In genomic region chr2:232829988-232830387, GRCh38 we compare ENCODE assay signal across 20 cellular contexts. TPM values are rescaled to one million over a fixed set of nuclear protein-coding genes. Genes with fewer than 3 reads are reported as not detected.
DNase-seq lines count a peak whose midpoint lies in the region; ATAC-seq and TF ChIP-seq lines count a peak whose summit lies in the region.
"Had no signal": no experiment of that assay in that cellular context is flagged by ENCODE, and none has a peak within 500 bp of the region (broad histone marks: within the 10 kb centered on the region; RNA-seq: fewer than 3 reads in every experiment).

No MANE protein-coding gene starts in this region.

- H3K27ac ChIP-seq in CD8-positive, alpha-beta T cell (ENCODE audit: low read depth, low read length) = no peak overlapping the region
- no peak overlapping the region for H3K27ac ChIP-seq in HEK293 (ENCODE audit: extremely low read depth, low read depth, low read length)
- H3K27ac ChIP-seq: BLaER1 had no signal

- CTCF ChIA-PET in CD8-positive, alpha-beta T cell (lab: Charles Lee) = no interaction called here
- CTCF ChIA-PET in HEK293 (lab: Yijun Ruan, JAX) = interaction anchor here (0.6 to 1.0 kb wide), 2 partner anchors 218 to 466 kb away, joined by 3 read pairs; no protein-coding TSS in a partner anchor

- peaks cover 76% of the 10 kb centered on the region for H3K36me3 Mint-ChIP-seq in CD8-positive, alpha-beta T cell
- H3K36me3 Mint-ChIP-seq in central memory CD8-positive, alpha-beta T cell (ENCODE audit: insufficient read depth) = peaks cover 50% of the 10 kb centered on the region
- peaks cover 92% of the 10 kb centered on the region for H3K36me3 Mint-ChIP-seq in stimulated activated effector memory CD8-positive, alpha-beta T cell treated with anti-CD3 and anti-CD28 coated beads, Interleukin-12 subunit alpha, Interleukin-12 subunit beta, amount 100 ng/mL, for 72 hours

- in situ Hi-C loops in GM13977 (cut with MboI; ENCODE audit: low pct_unique_long_range_greater_than_20kb, low sequenced_read_pairs, unreplicated experiment) = no loop called here

- peaks cover 5% of the 10 kb centered on the region for H3K4me1 Mint-ChIP-seq in CD8-positive, alpha-beta T cell (ENCODE audit: low read depth)
- H3K4me1 Mint-ChIP-seq in central memory CD8-positive, alpha-beta T cell = peaks cover 10% of the 10 kb centered on the region
- peaks cover 5% of the 10 kb centered on the region for H3K4me1 Mint-ChIP-seq in stimulated activated effector memory CD8-positive, alpha-beta T cell treated with anti-CD3 and anti-CD28 coated beads, Interleukin-12 subunit alpha, Interleukin-12 subunit beta, amount 100 ng/mL, for 72 hours
- H3K4me1 Mint-ChIP-seq: CD14-positive monocyte had no signal

- H3K27me3 ChIP-seq in CD8-positive, alpha-beta T cell (ENCODE audit: insufficient read depth, low read length) = no peaks in the 10 kb centered on the region
- H3K27me3 ChIP-seq: BE2C, BLaER1 had no signal

- no peaks in the 10 kb centered on the region for H3K9me3 Mint-ChIP-seq in CD8-positive, alpha-beta T cell
- no peaks in the 10 kb centered on the region for H3K9me3 Mint-ChIP-seq in central memory CD8-positive, alpha-beta T cell
- no peaks in the 10 kb centered on the region for H3K9me3 Mint-ChIP-seq in stimulated activated effector memory CD8-positive, alpha-beta T cell treated with anti-CD3 and anti-CD28 coated beads, Interleukin-12 subunit alpha, Interleukin-12 subunit beta, amount 100 ng/mL, for 72 hours
- H3K9me3 Mint-ChIP-seq: CD4-positive, alpha-beta memory T cell had no signal

- DNase-seq in CD8-positive, alpha-beta T cell = no peak
- DNase-seq in central memory CD8-positive, alpha-beta T cell (ENCODE audit: low spot score in 2 of 2) = no peak
- no peak for DNase-seq in stimulated activated effector memory CD8-positive, alpha-beta T cell treated with anti-CD3 and anti-CD28 coated beads, Interleukin-12 subunit alpha, Interleukin-12 subunit beta, amount 100 ng/mL, for 72 hours (ENCODE audit: low spot score in 2 of 2)
- DNase-seq in OCI-M1 (lab: John Stamatoyannopoulos, UW) (no peak), GM13977 (ENCODE audit: low spot score) (no peak), SKM-1 treated with dmso at 0.1 percent for 144 hours (lab: John Stamatoyannopoulos, UW; ENCODE audit: unreplicated experiment) (no peak)
- DNase-seq: 8988T; ACHN; BE2C; C1 segment of cervical spinal cord; Caco-2; Calu3; CD4-positive, alpha-beta memory T cell; CD4-positive, CD25-positive, alpha-beta regulatory T cell; DMS79 treated with DMSO at 0.1 percent for 48 hours; GF-D8 had no signal

- POLR2A ChIA-PET in CD8-positive, alpha-beta T cell (lab: Charles Lee) = interaction anchor here (0.6 kb wide), 1 partner anchor 901 kb away, joined by 4 read pairs; no protein-coding TSS in a partner anchor
- POLR2A ChIA-PET in HEK293 (lab: Yijun Ruan, JAX) = no interaction called here

- H3K27ac Mint-ChIP-seq in CD8-positive, alpha-beta T cell = peak overlapping the region; percentile 57
- H3K27ac Mint-ChIP-seq in central memory CD8-positive, alpha-beta T cell (ENCODE audit: low read depth) = peak overlapping the region; percentile 26
- H3K27ac Mint-ChIP-seq in stimulated activated effector memory CD8-positive, alpha-beta T cell treated with anti-CD3 and anti-CD28 coated beads, Interleukin-12 subunit alpha, Interleukin-12 subunit beta, amount 100 ng/mL, for 72 hours = peak overlapping the region; percentile 32

- no peaks in the 10 kb centered on the region for H3K9me3 ChIP-seq in CD8-positive, alpha-beta T cell (ENCODE audit: low read length)
- no peaks in the 10 kb centered on the region for H3K9me3 ChIP-seq in HEK293 (ENCODE audit: control insufficient read depth, insufficient read depth, low read depth, low read length)
- H3K9me3 ChIP-seq: BE2C, BLaER1, Caco-2 had no signal

- no peak for ATAC-seq in CD8-positive, alpha-beta T cell
- no peak for ATAC-seq in central memory CD8-positive, alpha-beta T cell (replicated peaks; ENCODE audit: extremely low read depth, poor library complexity, severe bottlenecking)
- ATAC-seq in stimulated activated effector memory CD8-positive, alpha-beta T cell treated with anti-CD3 and anti-CD28 coated beads, Interleukin-12 subunit alpha, Interleukin-12 subunit beta, amount 100 ng/mL, for 72 hours = no peak

- H3K4me3 ChIP-seq in CD8-positive, alpha-beta T cell (ENCODE audit: low read depth, low read length) = no peak overlapping the region
- no peak overlapping the region for H3K4me3 ChIP-seq in HEK293 (ENCODE audit: low read depth, low read length)
- H3K4me3 ChIP-seq: BLaER1 had no signal

- H3K36me3 ChIP-seq in CD8-positive, alpha-beta T cell (ENCODE audit: insufficient read depth, low read length) = peaks cover 20% of the 10 kb centered on the region
- H3K36me3 ChIP-seq in HEK293 (ENCODE audit: control insufficient read depth in 2 of 2, insufficient read depth in 1 of 2, low read length in 2 of 2) = peaks cover 25 to 62% of the 10 kb centered on the region in 2 experiments

- no peak for TF ChIP-seq CTCF in CD8-positive, alpha-beta T cell (IDR thresholded peaks at IDR 0.05)
- TF ChIP-seq CTCF in HEK293 (tag by site-specific recombination; IDR thresholded peaks at IDR 0.05) = no peak
- TF ChIP-seq CTCF in GM13977 (IDR thresholded peaks at IDR 0.05; ENCODE audit: extremely low read depth, insufficient read depth, missing control alignments) = no peak

- H3K4me3 Mint-ChIP-seq in CD8-positive, alpha-beta T cell = no peak overlapping the region
- H3K4me3 Mint-ChIP-seq in central memory CD8-positive, alpha-beta T cell = no peak overlapping the region
- H3K4me3 Mint-ChIP-seq in stimulated activated effector memory CD8-positive, alpha-beta T cell treated with anti-CD3 and anti-CD28 coated beads, Interleukin-12 subunit alpha, Interleukin-12 subunit beta, amount 100 ng/mL, for 72 hours = no peak overlapping the region
- H3K4me3 Mint-ChIP-seq: CD14-positive monocyte; CD4-positive, alpha-beta memory T cell; CD4-positive, CD25-positive, alpha-beta regulatory T cell had no signal

- no peaks in the 10 kb centered on the region for H3K27me3 Mint-ChIP-seq in CD8-positive, alpha-beta T cell (ENCODE audit: low read depth)
- no peaks in the 10 kb centered on the region for H3K27me3 Mint-ChIP-seq in central memory CD8-positive, alpha-beta T cell
- H3K27me3 Mint-ChIP-seq: CD4-positive, alpha-beta memory T cell; CD4-positive, CD25-positive, alpha-beta regulatory T cell had no signal

- no peaks in the 10 kb centered on the region for H3K4me1 ChIP-seq in CD8-positive, alpha-beta T cell (ENCODE audit: insufficient read depth, low read length)
- H3K4me1 ChIP-seq in HEK293 (ENCODE audit: control insufficient read depth, insufficient read depth, low read length) = no peaks in the 10 kb centered on the region
- H3K4me1 ChIP-seq: BE2C, BLaER1, Caco-2 had no signal

- intact Hi-C loops in CD8-positive, alpha-beta T cell (cut with DNase I, micrococcal nuclease) = no loop called here

TF ChIP-seq in HEK293, 187 proteins besides CTCF, POLR2A, EP300 and RAD21:
- no peak for TF ChIP-seq ZNF548 (tag by site-specific recombination; IDR thresholded peaks at IDR 0.05)
- no peak for TF ChIP-seq SALL2 (tag by site-specific recombination; IDR thresholded peaks at IDR 0.05; ENCODE audit: borderline replicate concordance)
- no peak for TF ChIP-seq ZNF660 (tag by site-specific recombination; IDR thresholded peaks at IDR 0.05)
- peak; percentile 39; the same call in 1 of the 2 replicates for TF ChIP-seq ZNF121 (tag by site-specific recombination; IDR thresholded peaks at IDR 0.05)
- no peak for TF ChIP-seq GLI4 (tag by site-specific recombination; IDR thresholded peaks at IDR 0.05)
- TF ChIP-seq, protein P1, sequence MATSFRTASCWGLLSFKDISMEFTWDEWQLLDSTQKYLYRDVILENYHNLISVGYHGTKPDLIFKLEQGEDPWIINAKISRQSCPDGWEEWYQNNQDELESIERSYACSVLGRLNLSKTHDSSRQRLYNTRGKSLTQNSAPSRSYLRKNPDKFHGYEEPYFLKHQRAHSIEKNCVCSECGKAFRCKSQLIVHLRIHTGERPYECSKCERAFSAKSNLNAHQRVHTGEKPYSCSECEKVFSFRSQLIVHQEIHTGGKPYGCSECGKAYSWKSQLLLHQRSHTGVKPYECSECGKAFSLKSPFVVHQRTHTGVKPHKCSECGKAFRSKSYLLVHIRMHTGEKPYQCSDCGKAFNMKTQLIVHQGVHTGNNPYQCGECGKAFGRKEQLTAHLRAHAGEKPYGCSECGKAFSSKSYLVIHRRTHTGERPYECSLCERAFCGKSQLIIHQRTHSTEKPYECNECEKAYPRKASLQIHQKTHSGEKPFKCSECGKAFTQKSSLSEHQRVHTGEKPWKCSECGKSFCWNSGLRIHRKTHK (tag by site-specific recombination; IDR thresholded peaks at IDR 0.05) = no peak

RNA-seq across cellular contexts. Expression of gene SNORC, which starts 40.1 kb away (rescaled TPM):
- total RNA-seq in CD8-positive, alpha-beta T cell = under 1 TPM; 0.16 to 0.44 TPM

RNA-seq across cellular contexts. Expression of gene KCNJ13, which starts 53.6 kb away (rescaled TPM):
- total RNA-seq in CD8-positive, alpha-beta T cell = not detected
- total RNA-seq: A673; Calu3; CD4-positive, alpha-beta memory T cell; CD4-positive, CD25-positive, alpha-beta regulatory T cell had no signal
